In the genomic region with DNA sequence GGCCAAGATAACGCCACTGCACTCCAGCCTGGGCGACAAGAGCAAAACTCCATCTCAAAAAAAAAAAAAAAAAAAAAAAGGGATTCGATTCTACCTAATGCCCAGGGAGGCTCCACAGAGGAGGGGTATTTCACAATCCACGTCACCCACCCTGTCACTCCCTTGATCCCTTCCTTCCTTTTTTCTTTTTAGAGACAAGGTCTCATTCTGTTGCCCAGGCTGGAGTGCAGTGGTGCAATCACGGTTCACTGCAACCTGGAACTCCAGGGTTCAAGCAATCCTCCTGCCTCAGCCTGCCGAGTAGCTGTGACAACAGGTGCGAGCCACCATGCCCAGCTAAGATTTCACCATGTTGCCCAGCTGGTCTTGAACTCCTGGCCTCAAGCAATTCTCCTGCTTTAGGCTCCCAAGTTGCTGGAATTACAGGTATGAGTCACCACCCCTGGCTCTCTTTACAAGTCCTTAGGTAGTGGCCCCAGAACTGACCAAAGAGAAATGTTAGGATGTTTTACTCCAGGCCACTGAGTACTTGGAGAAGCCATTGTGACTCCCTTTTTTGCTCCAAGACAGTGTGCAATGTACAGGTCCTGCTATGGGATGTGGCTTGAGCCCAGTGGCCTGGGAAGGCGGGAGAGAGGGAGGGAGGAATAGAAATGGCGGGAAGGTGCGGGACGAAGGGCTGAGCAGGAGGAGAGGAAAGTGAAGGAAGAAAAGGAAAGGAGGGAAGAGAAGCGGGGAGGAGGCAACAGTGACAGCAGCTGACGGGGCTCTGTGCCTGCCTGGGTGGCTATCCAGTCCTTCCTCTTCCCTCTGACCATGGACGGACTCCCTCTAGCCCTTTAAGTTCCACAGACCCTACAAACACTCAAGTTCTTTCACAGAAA, we compare ENCODE assay signal across 17 cellular contexts. TPM values are rescaled to one million over a fixed set of nuclear protein-coding genes. Genes with fewer than 3 reads are reported as not detected.
A peak's percentile ranks its signal among the peaks of the same experiment; 100 is the strongest.
DNase-seq lines count a peak whose midpoint lies in the region; ATAC-seq, FAIRE-seq and TF ChIP-seq lines count a peak whose summit lies in the region.
"Had no signal": no experiment of that assay in that cellular context is flagged by ENCODE, and none has a peak within 500 bp of the region (broad histone marks: within the 10 kb centered on the region; RNA-seq: fewer than 3 reads in every experiment).

No MANE protein-coding gene starts in this region.

- no peak for FAIRE-seq in small intestine (lab: Jason Lieb, UNC)
- FAIRE-seq: endothelial cell of umbilical vein had no signal

- H3K27me3 Mint-ChIP-seq in stimulated activated memory B cell treated with anti-CD40 and anti-IgM and Interleukin-4, amounts not matched to agents 10 μg/mL and 1 μg/mL and 100 μg/mL, for 72 hours = peaks cover 34% of the 10 kb centered on the region
- H3K27me3 Mint-ChIP-seq: stimulated activated naive CD8-positive, alpha-beta T cell treated with anti-CD3 and anti-CD28 coated beads, Interleukin-15, Interleukin-2, amounts not matched to agents 100 ng/mL and 50 ng/mL, for 24 hours had no signal

- H3K36me3 Mint-ChIP-seq in stimulated activated memory B cell treated with anti-CD40 and anti-IgM and Interleukin-4, amounts not matched to agents 10 μg/mL and 1 μg/mL and 100 μg/mL, for 72 hours = no peaks in the 10 kb centered on the region
- H3K36me3 Mint-ChIP-seq: activated naive CD8-positive, alpha-beta T cell treated with anti-CD3 and anti-CD28 coated beads, Interleukin-2, amount 10 ng/mL, durations not matched to agents 7 days and 5 days had no signal

- no peaks in the 10 kb centered on the region for H3K9me3 Mint-ChIP-seq in stimulated activated memory B cell treated with anti-CD40 and anti-IgM and Interleukin-4, amounts not matched to agents 10 μg/mL and 1 μg/mL and 100 μg/mL, for 72 hours
- H3K9me3 Mint-ChIP-seq: activated naive CD8-positive, alpha-beta T cell treated with anti-CD3 and anti-CD28 coated beads, Interleukin-2, amount 10 ng/mL, durations not matched to agents 7 days and 5 days; stimulated activated naive CD8-positive, alpha-beta T cell treated with anti-CD3 and anti-CD28 coated beads, Interleukin-15, Interleukin-2, amounts not matched to agents 100 ng/mL and 50 ng/mL, for 24 hours had no signal

- no peak overlapping the region for H3K4me3 Mint-ChIP-seq in stimulated activated memory B cell treated with anti-CD40 and anti-IgM and Interleukin-4, amounts not matched to agents 10 μg/mL and 1 μg/mL and 100 μg/mL, for 72 hours
- H3K4me3 Mint-ChIP-seq: activated naive CD8-positive, alpha-beta T cell treated with anti-CD3 and anti-CD28 coated beads, Interleukin-2, amount 10 ng/mL, durations not matched to agents 7 days and 5 days; stimulated activated naive CD8-positive, alpha-beta T cell treated with anti-CD3 and anti-CD28 coated beads, Interleukin-15, Interleukin-2, amounts not matched to agents 100 ng/mL and 50 ng/mL, for 24 hours had no signal

- ATAC-seq in stimulated activated memory B cell treated with anti-CD40 and anti-IgM and Interleukin-4, amounts not matched to agents 10 μg/mL and 1 μg/mL and 100 μg/mL, for 72 hours = no peak
- ATAC-seq in HG03521 (IDR thresholded peaks at IDR 0.05; ENCODE audit: unreplicated experiment) = no peak
- no peak for ATAC-seq in GM19035 (IDR thresholded peaks at IDR 0.05; ENCODE audit: unreplicated experiment)
- ATAC-seq: PC-3 had no signal

- peaks cover 0 to 11% of the 10 kb centered on the region in 2 donors for H3K4me1 ChIP-seq in right atrium auricular region
- H3K4me1 ChIP-seq in small intestine (ENCODE audit: control insufficient read depth in 2 of 2, insufficient read depth in 1 of 2, low read depth in 1 of 2, low read length in 1 of 2) = peaks cover 0 to 6% of the 10 kb centered on the region in 2 donors

- in situ Hi-C loops in KBM-7 (cut with MboI; ENCODE audit: low pct_unique_long_range_greater_than_20kb, low sequenced_read_pairs) = loop anchor here (10.0 to 25.0 kb wide), 2 partner anchors 108 to 226 kb away; no protein-coding TSS in a partner anchor

- TF ChIP-seq CTCF in right atrium auricular region (IDR thresholded peaks at IDR 0.05) = no peak

- H3K27ac ChIP-seq in right atrium auricular region (no peak overlapping the region), small intestine (ENCODE audit: low read depth in 1 of 2, low read length in 1 of 2) (no peak overlapping the region)
- H3K27ac ChIP-seq: skin epidermis had no signal

- H3K9me3 ChIP-seq in right atrium auricular region (no peaks in the 10 kb centered on the region), small intestine (ENCODE audit: control insufficient read depth, low read depth) (no peaks in the 10 kb centered on the region)

- H3K4me3 ChIP-seq in right atrium auricular region (no peak overlapping the region), small intestine (ENCODE audit: low read depth in 1 of 2, low read length in 2 of 2) (no peak overlapping the region)
- H3K4me3 ChIP-seq: skin epidermis had no signal

- no peaks in the 10 kb centered on the region for H3K36me3 ChIP-seq in right atrium auricular region
- no peaks in the 10 kb centered on the region for H3K36me3 ChIP-seq in small intestine (ENCODE audit: control insufficient read depth in 2 of 2, insufficient read depth in 2 of 2, low read length in 2 of 2)

- H3K4me1 Mint-ChIP-seq in stimulated activated memory B cell treated with anti-CD40 and anti-IgM and Interleukin-4, amounts not matched to agents 10 μg/mL and 1 μg/mL and 100 μg/mL, for 72 hours = peaks cover 20% of the 10 kb centered on the region

- WGBS in small intestine, 3 donors = 83 to 95% (median 88%) methylated on average over 14 of the region's 14 CpGs

- peak overlapping the region; percentile 14 for H3K27ac Mint-ChIP-seq in stimulated activated memory B cell treated with anti-CD40 and anti-IgM and Interleukin-4, amounts not matched to agents 10 μg/mL and 1 μg/mL and 100 μg/mL, for 72 hours
- H3K27ac Mint-ChIP-seq: activated naive CD8-positive, alpha-beta T cell treated with anti-CD3 and anti-CD28 coated beads, Interleukin-2, amount 10 ng/mL, durations not matched to agents 7 days and 5 days; stimulated activated naive CD8-positive, alpha-beta T cell treated with anti-CD3 and anti-CD28 coated beads, Interleukin-15, Interleukin-2, amounts not matched to agents 100 ng/mL and 50 ng/mL, for 24 hours had no signal

- DNase-seq in KBM-7 = peak; percentile 68
- DNase-seq in SKM-1 (lab: John Stamatoyannopoulos, UW; ENCODE audit: unreplicated experiment) = peak; percentile 72
- DNase-seq in right atrium auricular region (ENCODE audit: low spot score) = peak; percentile 55
- DNase-seq in activated gamma-delta T cell treated with Interleukin-2 at 50 U/mL for 16 hours = no peak
- DNase-seq in small intestine = no peak
- DNase-seq: activated naive CD8-positive, alpha-beta T cell treated with anti-CD3 and anti-CD28 coated beads, Interleukin-2, amount 10 ng/mL, durations not matched to agents 7 days and 5 days; C1 segment of cervical spinal cord; NCI-H1694 treated with DMSO at 0.1 percent for 48 hours; NCI-H446; occipital lobe; PC-3 had no signal

- H3K27me3 ChIP-seq in right atrium auricular region (no peaks in the 10 kb centered on the region), small intestine (ENCODE audit: control insufficient read depth in 2 of 2, insufficient read depth in 2 of 2, low read length in 2 of 2) (no peaks in the 10 kb centered on the region)

RNA-seq across cellular contexts. Expression of gene FXYD2, which starts 11.8 kb away (rescaled TPM):
- total RNA-seq in right atrium auricular region = under 1 TPM; 0.59 to 0.78 TPM
- polyA plus RNA-seq in small intestine = 1 to 10 TPM in 2 of 3 donors, not detected in 1; 2.2 to 3.2 TPM
- total RNA-seq: PC-3 had no signal

RNA-seq across cellular contexts. Expression of gene DSCAML1, which starts 39.3 kb away (rescaled TPM):
- total RNA-seq in right atrium auricular region = 1 to 10 TPM in 1 of 2 donors, under 1 TPM in 1; 0.67 to 1.3 TPM
- under 1 TPM in 2 of 3 donors, not detected in 1; under 0.01 to 0.22 TPM for polyA plus RNA-seq in small intestine
- total RNA-seq: endothelial cell of umbilical vein, PC-3 had no signal
- polyA plus RNA-seq: endothelial cell of umbilical vein had no signal

RNA-seq across cellular contexts. Expression of gene FXYD6, which starts 40.1 kb away (rescaled TPM):
- 10 to 100 TPM; 28.6 to 42.6 TPM for total RNA-seq in right atrium auricular region
- 10 to 100 TPM in 2 of 3 donors, under 1 TPM in 1; 0.67 to 58.4 (median 10.3) TPM for polyA plus RNA-seq in small intestine
- total RNA-seq: PC-3 had no signal

Comparison
In these comparisons a context has a peak if more than half of its experiments do, and no peak if none do; other contexts are left out.
1. DNase-seq: peak in KBM-7 (single experiment), SKM-1 (single experiment) and right atrium auricular region (single experiment); none in activated gamma-delta T cell treated with Interleukin-2 at 50 U/mL for 16 hours (single experiment) and small intestine (single experiment).